ENCODE assay signal across 8 cellular contexts in the genomic region with DNA sequence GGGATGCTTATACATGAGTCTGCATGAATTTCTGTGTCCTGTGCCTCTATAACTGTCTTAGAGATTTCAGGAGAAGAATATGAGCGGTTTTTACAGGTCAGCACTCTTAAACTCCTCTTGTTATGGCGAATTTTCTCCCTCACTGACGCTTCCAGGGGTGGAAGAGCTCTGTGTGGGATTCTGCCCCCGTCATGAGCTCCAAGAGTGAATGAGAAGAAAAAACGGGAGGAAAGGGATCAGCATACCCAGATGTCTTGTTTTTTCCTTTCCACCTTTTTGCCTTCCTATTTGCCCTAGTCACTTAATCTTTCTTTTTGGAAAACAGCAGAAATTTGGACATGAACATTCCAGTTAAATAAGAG. TPM values are rescaled to one million over a fixed set of nuclear protein-coding genes. Genes with fewer than 3 reads are reported as not detected.
DNase-seq lines count a peak whose midpoint lies in the region; ATAC-seq and TF ChIP-seq lines count a peak whose summit lies in the region.

No MANE protein-coding gene starts in this region.

- TF ChIP-seq CTCF in AG04449 (IDR thresholded peaks at IDR 0.05; ENCODE audit: insufficient read depth, low read length, missing control alignments) (no peak), brain microvascular endothelial cell (IDR thresholded peaks at IDR 0.05; ENCODE audit: low read depth, low read length, missing control alignments) (no peak)

- H3K4me1 ChIP-seq in mesodermal cell (ENCODE audit: control insufficient read depth, insufficient read depth, low read length, poor library complexity, severe bottlenecking), result peaks cover 5% of the 10 kb centered on the region

- POLR2A ChIA-PET in AG04449 (lab: Yijun Ruan, JAX), result interaction anchor here (1.7 kb wide), 1 partner anchor 13 kb away, joined by 11 read pairs; the partner anchor contains the start of gene SENP1

- H3K27me3 ChIP-seq in brain microvascular endothelial cell (replicated peaks), result no peaks in the 10 kb centered on the region

- H3K4me3 ChIP-seq in AG04449 (ENCODE audit: low read depth, low read length) (peak overlapping the region; percentile 96), brain microvascular endothelial cell (ENCODE audit: low read depth, low read length) (peak overlapping the region; percentile 94), mesodermal cell (ENCODE audit: extremely low read depth, insufficient read depth, low read length, poor library complexity, severe bottlenecking) (peak overlapping the region; percentile 58)

- peak; percentile 4 for ATAC-seq in HG02759 (IDR thresholded peaks at IDR 0.05; ENCODE audit: unreplicated experiment)

- in situ Hi-C loops in brain microvascular endothelial cell (cut with HindIII; ENCODE audit: low pct_ligation_motif_present, low sequenced_read_pairs), result no loop called here

- CTCF ChIA-PET in AG04449 (lab: Yijun Ruan, JAX), result interaction anchor here (1.2 to 1.9 kb wide), 5 partner anchors 37 to 170 kb away, joined by 3 to 5 read pairs (median 4); partner anchors contain the start of gene ASB8

- DNase-seq in AG04449 (ENCODE audit: low read depth, low spot score) (no peak), brain microvascular endothelial cell (no peak), NCI-H1092 treated with DMSO at 0.1 percent for 48 hours (lab: John Stamatoyannopoulos, UW) (no peak), GM19240 (ENCODE audit: insufficient read length, low spot score) (no peak), NCI-H2107 (lab: John Stamatoyannopoulos, UW) (no peak), NCI-H187 treated with DMSO at 0.1 percent for 48 hours (lab: John Stamatoyannopoulos, UW) (no peak)

- H3K36me3 ChIP-seq in brain microvascular endothelial cell (replicated peaks), result peaks cover 8% of the 10 kb centered on the region
- peaks cover 28% of the 10 kb centered on the region for H3K36me3 ChIP-seq in mesodermal cell (ENCODE audit: control insufficient read depth, insufficient read depth, low read length)

- WGBS in mesodermal cell (ENCODE audit: insufficient coverage in 2 of 2), 2 experiments, result 0 to 17% methylated on average over 1 to 2 of the region's 5 CpGs

- H3K9me3 ChIP-seq in mesodermal cell (ENCODE audit: control insufficient read depth, low read length), result no peaks in the 10 kb centered on the region

- H3K27ac ChIP-seq in brain microvascular endothelial cell (peak overlapping the region; percentile 39), mesodermal cell (ENCODE audit: low read depth, low read length, severe bottlenecking) (peak overlapping the region; percentile 65)

RNA-seq across cellular contexts. Expression of gene PFKM, which starts 0.7 kb away (rescaled TPM):
- 71.5 TPM for polyA plus RNA-seq in mesodermal cell (2013, experiment 1 of 2)
- polyA plus RNA-seq in mesodermal cell (2013, experiment 2 of 2), result 65.3 TPM

RNA-seq across cellular contexts. Expression of gene SENP1, which starts 13.9 kb away (rescaled TPM):
- polyA plus RNA-seq in mesodermal cell (2013, experiment 1 of 2), result 19.2 TPM
- 20.4 TPM for polyA plus RNA-seq in mesodermal cell (2013, experiment 2 of 2)

RNA-seq across cellular contexts. Expression of gene ASB8, which starts 37.5 kb away (rescaled TPM):
- polyA plus RNA-seq in mesodermal cell (2013, experiment 1 of 2), result 15.1 TPM
- polyA plus RNA-seq in mesodermal cell (2013, experiment 2 of 2), result 13.2 TPM
